ENCODE assay signal across 1 cellular context in the genomic region with DNA sequence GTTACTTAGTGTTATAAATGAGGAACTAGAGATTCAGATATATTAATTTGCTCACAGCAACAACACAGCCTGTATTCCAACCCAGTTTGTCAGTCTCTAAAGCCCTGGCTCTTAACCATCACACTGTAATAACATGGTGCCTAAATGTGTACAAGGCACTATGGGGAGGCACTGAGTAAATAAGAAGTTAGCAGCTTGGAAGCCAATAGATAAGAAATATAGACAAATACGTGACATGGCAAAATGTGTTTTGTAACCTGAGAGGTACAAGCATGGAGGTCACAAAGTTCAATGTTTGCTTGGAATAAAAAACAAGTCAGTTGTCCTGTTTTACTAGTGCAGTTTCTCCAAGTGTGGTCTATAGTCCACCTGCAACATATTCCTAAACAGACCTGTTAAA.
TF ChIP-seq lines count a peak whose summit lies in the region.

No MANE protein-coding gene starts in this region.

TF ChIP-seq in HepG2, 621 proteins besides CTCF, POLR2A, EP300 and RAD21 (continued from another document and continues in another):
- TF ChIP-seq, protein P1, sequence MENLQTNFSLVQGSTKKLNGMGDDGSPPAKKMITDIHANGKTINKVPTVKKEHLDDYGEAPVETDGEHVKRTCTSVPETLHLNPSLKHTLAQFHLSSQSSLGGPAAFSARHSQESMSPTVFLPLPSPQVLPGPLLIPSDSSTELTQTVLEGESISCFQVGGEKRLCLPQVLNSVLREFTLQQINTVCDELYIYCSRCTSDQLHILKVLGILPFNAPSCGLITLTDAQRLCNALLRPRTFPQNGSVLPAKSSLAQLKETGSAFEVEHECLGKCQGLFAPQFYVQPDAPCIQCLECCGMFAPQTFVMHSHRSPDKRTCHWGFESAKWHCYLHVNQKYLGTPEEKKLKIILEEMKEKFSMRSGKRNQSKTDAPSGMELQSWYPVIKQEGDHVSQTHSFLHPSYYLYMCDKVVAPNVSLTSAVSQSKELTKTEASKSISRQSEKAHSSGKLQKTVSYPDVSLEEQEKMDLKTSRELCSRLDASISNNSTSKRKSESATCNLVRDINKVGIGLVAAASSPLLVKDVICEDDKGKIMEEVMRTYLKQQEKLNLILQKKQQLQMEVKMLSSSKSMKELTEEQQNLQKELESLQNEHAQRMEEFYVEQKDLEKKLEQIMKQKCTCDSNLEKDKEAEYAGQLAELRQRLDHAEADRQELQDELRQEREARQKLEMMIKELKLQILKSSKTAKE (CRISPR knock-in tag; IDR thresholded peaks at IDR 0.05; ENCODE audit: borderline replicate concordance) = peak; percentile 48; the same call in 1 of the 2 replicates
- TF ChIP-seq, protein P2, sequence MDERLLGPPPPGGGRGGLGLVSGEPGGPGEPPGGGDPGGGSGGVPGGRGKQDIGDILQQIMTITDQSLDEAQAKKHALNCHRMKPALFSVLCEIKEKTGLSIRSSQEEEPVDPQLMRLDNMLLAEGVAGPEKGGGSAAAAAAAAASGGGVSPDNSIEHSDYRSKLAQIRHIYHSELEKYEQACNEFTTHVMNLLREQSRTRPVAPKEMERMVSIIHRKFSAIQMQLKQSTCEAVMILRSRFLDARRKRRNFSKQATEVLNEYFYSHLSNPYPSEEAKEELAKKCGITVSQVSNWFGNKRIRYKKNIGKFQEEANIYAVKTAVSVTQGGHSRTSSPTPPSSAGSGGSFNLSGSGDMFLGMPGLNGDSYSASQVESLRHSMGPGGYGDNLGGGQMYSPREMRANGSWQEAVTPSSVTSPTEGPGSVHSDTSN (CRISPR knock-in tag; IDR thresholded peaks at IDR 0.05) = no peak
- TF ChIP-seq, protein P3, sequence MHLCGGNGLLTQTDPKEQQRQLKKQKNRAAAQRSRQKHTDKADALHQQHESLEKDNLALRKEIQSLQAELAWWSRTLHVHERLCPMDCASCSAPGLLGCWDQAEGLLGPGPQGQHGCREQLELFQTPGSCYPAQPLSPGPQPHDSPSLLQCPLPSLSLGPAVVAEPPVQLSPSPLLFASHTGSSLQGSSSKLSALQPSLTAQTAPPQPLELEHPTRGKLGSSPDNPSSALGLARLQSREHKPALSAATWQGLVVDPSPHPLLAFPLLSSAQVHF (CRISPR knock-in tag; IDR thresholded peaks at IDR 0.05) = no peak
- TF ChIP-seq, protein P4, sequence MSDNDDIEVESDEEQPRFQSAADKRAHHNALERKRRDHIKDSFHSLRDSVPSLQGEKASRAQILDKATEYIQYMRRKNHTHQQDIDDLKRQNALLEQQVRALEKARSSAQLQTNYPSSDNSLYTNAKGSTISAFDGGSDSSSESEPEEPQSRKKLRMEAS (IDR thresholded peaks at IDR 0.05) = peak; percentile 51; the same call in 1 of the 2 replicates
- TF ChIP-seq MTA1 (CRISPR knock-in tag; IDR thresholded peaks at IDR 0.05; ENCODE audit: borderline replicate concordance) = no peak
- TF ChIP-seq ZNF20 (CRISPR knock-in tag; IDR thresholded peaks at IDR 0.05) = no peak
- no peak for TF ChIP-seq TAF15 (IDR thresholded peaks at IDR 0.05; ENCODE audit: low read depth, low read length, poor library complexity, severe bottlenecking)
- TF ChIP-seq, protein P5, sequence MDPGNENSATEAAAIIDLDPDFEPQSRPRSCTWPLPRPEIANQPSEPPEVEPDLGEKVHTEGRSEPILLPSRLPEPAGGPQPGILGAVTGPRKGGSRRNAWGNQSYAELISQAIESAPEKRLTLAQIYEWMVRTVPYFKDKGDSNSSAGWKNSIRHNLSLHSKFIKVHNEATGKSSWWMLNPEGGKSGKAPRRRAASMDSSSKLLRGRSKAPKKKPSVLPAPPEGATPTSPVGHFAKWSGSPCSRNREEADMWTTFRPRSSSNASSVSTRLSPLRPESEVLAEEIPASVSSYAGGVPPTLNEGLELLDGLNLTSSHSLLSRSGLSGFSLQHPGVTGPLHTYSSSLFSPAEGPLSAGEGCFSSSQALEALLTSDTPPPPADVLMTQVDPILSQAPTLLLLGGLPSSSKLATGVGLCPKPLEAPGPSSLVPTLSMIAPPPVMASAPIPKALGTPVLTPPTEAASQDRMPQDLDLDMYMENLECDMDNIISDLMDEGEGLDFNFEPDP (CRISPR knock-in tag; conservative IDR thresholded peaks at IDR 0.05) = no peak
- TF ChIP-seq, protein P6, sequence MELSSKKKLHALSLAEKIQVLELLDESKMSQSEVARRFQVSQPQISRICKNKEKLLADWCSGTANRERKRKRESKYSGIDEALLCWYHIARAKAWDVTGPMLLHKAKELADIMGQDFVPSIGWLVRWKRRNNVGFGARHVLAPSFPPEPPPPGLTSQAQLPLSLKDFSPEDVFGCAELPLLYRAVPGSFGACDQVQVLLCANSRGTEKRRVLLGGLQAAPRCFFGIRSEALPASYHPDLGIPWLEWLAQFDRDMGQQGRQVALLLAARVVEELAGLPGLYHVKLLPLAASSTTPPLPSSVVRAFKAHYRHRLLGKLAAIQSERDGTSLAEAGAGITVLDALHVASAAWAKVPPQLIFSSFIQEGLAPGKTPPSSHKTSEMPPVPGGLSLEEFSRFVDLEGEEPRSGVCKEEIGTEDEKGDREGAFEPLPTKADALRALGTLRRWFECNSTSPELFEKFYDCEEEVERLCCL (CRISPR knock-in tag; IDR thresholded peaks at IDR 0.05; ENCODE audit: borderline replicate concordance) = no peak
- TF ChIP-seq ZNF607 (CRISPR knock-in tag; IDR thresholded peaks at IDR 0.05; ENCODE audit: borderline replicate concordance) = 0 out of 2 replicates have a peak, but pooled peaks have one; percentile 56
- TF ChIP-seq MIER3 (CRISPR knock-in tag; IDR thresholded peaks at IDR 0.05; ENCODE audit: borderline replicate concordance) = peak; percentile 75; the same call in 1 of the 2 replicates
- TF ChIP-seq ZMYM3 (CRISPR knock-in tag; IDR thresholded peaks at IDR 0.05) = no peak
- peak; percentile 100 for TF ChIP-seq SIX1 (CRISPR knock-in tag; IDR thresholded peaks at IDR 0.05; ENCODE audit: borderline replicate concordance)
- TF ChIP-seq, protein P7, sequence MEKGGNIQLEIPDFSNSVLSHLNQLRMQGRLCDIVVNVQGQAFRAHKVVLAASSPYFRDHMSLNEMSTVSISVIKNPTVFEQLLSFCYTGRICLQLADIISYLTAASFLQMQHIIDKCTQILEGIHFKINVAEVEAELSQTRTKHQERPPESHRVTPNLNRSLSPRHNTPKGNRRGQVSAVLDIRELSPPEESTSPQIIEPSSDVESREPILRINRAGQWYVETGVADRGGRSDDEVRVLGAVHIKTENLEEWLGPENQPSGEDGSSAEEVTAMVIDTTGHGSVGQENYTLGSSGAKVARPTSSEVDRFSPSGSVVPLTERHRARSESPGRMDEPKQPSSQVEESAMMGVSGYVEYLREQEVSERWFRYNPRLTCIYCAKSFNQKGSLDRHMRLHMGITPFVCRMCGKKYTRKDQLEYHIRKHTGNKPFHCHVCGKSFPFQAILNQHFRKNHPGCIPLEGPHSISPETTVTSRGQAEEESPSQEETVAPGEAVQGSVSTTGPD (CRISPR knock-in tag; IDR thresholded peaks at IDR 0.05) = 0 out of 2 replicates have a peak, but pooled peaks have one; percentile 58
- TF ChIP-seq, protein P8, sequence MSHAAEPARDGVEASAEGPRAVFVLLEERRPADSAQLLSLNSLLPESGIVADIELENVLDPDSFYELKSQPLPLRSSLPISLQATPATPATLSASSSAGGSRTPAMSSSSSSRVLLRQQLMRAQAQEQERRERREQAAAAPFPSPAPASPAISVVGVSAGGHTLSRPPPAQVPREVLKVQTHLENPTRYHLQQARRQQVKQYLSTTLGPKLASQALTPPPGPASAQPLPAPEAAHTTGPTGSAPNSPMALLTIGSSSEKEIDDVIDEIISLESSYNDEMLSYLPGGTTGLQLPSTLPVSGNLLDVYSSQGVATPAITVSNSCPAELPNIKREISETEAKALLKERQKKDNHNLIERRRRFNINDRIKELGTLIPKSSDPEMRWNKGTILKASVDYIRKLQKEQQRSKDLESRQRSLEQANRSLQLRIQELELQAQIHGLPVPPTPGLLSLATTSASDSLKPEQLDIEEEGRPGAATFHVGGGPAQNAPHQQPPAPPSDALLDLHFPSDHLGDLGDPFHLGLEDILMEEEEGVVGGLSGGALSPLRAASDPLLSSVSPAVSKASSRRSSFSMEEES (CRISPR knock-in tag; IDR thresholded peaks at IDR 0.05) = peak; percentile 52; the same call in 1 of the 2 replicates
- TF ChIP-seq, protein P9, sequence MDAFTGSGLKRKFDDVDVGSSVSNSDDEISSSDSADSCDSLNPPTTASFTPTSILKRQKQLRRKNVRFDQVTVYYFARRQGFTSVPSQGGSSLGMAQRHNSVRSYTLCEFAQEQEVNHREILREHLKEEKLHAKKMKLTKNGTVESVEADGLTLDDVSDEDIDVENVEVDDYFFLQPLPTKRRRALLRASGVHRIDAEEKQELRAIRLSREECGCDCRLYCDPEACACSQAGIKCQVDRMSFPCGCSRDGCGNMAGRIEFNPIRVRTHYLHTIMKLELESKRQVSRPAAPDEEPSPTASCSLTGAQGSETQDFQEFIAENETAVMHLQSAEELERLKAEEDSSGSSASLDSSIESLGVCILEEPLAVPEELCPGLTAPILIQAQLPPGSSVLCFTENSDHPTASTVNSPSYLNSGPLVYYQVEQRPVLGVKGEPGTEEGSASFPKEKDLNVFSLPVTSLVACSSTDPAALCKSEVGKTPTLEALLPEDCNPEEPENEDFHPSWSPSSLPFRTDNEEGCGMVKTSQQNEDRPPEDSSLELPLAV (CRISPR knock-in tag; conservative IDR thresholded peaks at IDR 0.05; ENCODE audit: low read depth) = no peak
- peak; percentile 49; the same call in 1 of the 2 replicates for TF ChIP-seq ZNF792 (CRISPR knock-in tag; IDR thresholded peaks at IDR 0.05)
- TF ChIP-seq ZNF605 (CRISPR knock-in tag; IDR thresholded peaks at IDR 0.05) = no peak
- TF ChIP-seq ZNF776 (CRISPR knock-in tag; IDR thresholded peaks at IDR 0.05) = no peak
- TF ChIP-seq WIZ (CRISPR knock-in tag; IDR thresholded peaks at IDR 0.05) = no peak
- peak; percentile 89 for TF ChIP-seq TBX2 (CRISPR knock-in tag; IDR thresholded peaks at IDR 0.05; ENCODE audit: borderline replicate concordance)
- peak; percentile 96 for TF ChIP-seq NFE2L2 (IDR thresholded peaks at IDR 0.05; ENCODE audit: low read length)
- no peak for TF ChIP-seq ZMAT3 (CRISPR knock-in tag; conservative IDR thresholded peaks at IDR 0.05)
- no peak for TF ChIP-seq ZNF224 (CRISPR knock-in tag; IDR thresholded peaks at IDR 0.05)
- TF ChIP-seq, protein P10, sequence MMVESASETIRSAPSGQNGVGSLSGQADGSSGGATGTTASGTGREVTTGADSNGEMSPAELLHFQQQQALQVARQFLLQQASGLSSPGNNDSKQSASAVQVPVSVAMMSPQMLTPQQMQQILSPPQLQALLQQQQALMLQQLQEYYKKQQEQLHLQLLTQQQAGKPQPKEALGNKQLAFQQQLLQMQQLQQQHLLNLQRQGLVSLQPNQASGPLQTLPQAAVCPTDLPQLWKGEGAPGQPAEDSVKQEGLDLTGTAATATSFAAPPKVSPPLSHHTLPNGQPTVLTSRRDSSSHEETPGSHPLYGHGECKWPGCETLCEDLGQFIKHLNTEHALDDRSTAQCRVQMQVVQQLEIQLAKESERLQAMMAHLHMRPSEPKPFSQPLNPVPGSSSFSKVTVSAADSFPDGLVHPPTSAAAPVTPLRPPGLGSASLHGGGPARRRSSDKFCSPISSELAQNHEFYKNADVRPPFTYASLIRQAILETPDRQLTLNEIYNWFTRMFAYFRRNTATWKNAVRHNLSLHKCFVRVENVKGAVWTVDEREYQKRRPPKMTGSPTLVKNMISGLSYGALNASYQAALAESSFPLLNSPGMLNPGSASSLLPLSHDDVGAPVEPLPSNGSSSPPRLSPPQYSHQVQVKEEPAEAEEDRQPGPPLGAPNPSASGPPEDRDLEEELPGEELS (CRISPR knock-in tag; IDR thresholded peaks at IDR 0.05) = peak; percentile 79
- peak; percentile 98 for TF ChIP-seq ZNF644 (CRISPR knock-in tag; IDR thresholded peaks at IDR 0.05; ENCODE audit: low read depth)
- TF ChIP-seq, protein P11, sequence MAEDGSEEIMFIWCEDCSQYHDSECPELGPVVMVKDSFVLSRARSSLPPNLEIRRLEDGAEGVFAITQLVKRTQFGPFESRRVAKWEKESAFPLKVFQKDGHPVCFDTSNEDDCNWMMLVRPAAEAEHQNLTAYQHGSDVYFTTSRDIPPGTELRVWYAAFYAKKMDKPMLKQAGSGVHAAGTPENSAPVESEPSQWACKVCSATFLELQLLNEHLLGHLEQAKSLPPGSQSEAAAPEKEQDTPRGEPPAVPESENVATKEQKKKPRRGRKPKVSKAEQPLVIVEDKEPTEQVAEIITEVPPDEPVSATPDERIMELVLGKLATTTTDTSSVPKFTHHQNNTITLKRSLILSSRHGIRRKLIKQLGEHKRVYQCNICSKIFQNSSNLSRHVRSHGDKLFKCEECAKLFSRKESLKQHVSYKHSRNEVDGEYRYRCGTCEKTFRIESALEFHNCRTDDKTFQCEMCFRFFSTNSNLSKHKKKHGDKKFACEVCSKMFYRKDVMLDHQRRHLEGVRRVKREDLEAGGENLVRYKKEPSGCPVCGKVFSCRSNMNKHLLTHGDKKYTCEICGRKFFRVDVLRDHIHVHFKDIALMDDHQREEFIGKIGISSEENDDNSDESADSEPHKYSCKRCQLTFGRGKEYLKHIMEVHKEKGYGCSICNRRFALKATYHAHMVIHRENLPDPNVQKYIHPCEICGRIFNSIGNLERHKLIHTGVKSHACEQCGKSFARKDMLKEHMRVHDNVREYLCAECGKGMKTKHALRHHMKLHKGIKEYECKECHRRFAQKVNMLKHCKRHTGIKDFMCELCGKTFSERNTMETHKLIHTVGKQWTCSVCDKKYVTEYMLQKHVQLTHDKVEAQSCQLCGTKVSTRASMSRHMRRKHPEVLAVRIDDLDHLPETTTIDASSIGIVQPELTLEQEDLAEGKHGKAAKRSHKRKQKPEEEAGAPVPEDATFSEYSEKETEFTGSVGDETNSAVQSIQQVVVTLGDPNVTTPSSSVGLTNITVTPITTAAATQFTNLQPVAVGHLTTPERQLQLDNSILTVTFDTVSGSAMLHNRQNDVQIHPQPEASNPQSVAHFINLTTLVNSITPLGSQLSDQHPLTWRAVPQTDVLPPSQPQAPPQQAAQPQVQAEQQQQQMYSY (CRISPR knock-in tag; IDR thresholded peaks at IDR 0.05) = no peak
- TF ChIP-seq, protein P12, sequence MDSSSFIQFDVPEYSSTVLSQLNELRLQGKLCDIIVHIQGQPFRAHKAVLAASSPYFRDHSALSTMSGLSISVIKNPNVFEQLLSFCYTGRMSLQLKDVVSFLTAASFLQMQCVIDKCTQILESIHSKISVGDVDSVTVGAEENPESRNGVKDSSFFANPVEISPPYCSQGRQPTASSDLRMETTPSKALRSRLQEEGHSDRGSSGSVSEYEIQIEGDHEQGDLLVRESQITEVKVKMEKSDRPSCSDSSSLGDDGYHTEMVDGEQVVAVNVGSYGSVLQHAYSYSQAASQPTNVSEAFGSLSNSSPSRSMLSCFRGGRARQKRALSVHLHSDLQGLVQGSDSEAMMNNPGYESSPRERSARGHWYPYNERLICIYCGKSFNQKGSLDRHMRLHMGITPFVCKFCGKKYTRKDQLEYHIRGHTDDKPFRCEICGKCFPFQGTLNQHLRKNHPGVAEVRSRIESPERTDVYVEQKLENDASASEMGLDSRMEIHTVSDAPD (CRISPR knock-in tag; IDR thresholded peaks at IDR 0.05) = peak; percentile 88
- no peak for TF ChIP-seq MBNL3 (CRISPR knock-in tag; conservative IDR thresholded peaks at IDR 0.05)
- TF ChIP-seq, protein P13, sequence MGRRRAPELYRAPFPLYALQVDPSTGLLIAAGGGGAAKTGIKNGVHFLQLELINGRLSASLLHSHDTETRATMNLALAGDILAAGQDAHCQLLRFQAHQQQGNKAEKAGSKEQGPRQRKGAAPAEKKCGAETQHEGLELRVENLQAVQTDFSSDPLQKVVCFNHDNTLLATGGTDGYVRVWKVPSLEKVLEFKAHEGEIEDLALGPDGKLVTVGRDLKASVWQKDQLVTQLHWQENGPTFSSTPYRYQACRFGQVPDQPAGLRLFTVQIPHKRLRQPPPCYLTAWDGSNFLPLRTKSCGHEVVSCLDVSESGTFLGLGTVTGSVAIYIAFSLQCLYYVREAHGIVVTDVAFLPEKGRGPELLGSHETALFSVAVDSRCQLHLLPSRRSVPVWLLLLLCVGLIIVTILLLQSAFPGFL (CRISPR knock-in tag; IDR thresholded peaks at IDR 0.05) = no peak
- 0 out of 2 replicates have a peak, but pooled peaks have one; percentile 58 for TF ChIP-seq KAT8 (CRISPR knock-in tag; IDR thresholded peaks at IDR 0.05)
- peak; percentile 20; the same call in 1 of the 2 replicates for TF ChIP-seq KDM1A (CRISPR knock-in tag; IDR thresholded peaks at IDR 0.05)
